In genomic region chr17:35749560-35750412, GRCh38 we compare ENCODE assay signal across 2 cellular contexts.
TF ChIP-seq lines count a peak whose summit lies in the region.

No MANE protein-coding gene starts in this region.

TF ChIP-seq in A549, 52 proteins besides CTCF, POLR2A, EP300 and RAD21 (continued from another document):
- no peak for TF ChIP-seq HMGXB4 (CRISPR knock-in tag; IDR thresholded peaks at IDR 0.05; ENCODE audit: borderline replicate concordance)

TF ChIP-seq in HEK293T, 16 proteins besides CTCF, POLR2A, EP300 and RAD21 (continued from another document):
- no peak for TF ChIP-seq PKNOX1 (IDR thresholded peaks at IDR 0.05)
